In genomic region chr4:141169391-141169790, GRCh38 we compare ENCODE assay signal across 25 cellular contexts.
"Had no signal": no experiment of that assay in that cellular context is flagged by ENCODE, and none has a peak within 500 bp of the region (broad histone marks: within the 10 kb centered on the region; RNA-seq: fewer than 3 reads in every experiment).

No MANE protein-coding gene starts in this region.

- H3K9me3 ChIP-seq: MG63, SJSA1 had no signal

- H3K36me3 ChIP-seq: MG63, SJSA1 had no signal

- DNase-seq: IMR-90, Karpas-422, KG1, MG63, NCI-H1092, NCI-H1105 treated with DMSO at 0.1 percent for 48 hours, NCI-H1417 treated with DMSO at 0.1 percent for 48 hours, NCI-H146, NCI-H1694 treated with DMSO at 0.1 percent for 48 hours, NCI-H2029, NCI-H2081 treated with DMSO at 0.1 percent for 48 hours, NCI-H2171, NCI-H226, NCI-H446, NCI-H510A, NCI-H524 treated with DMSO at 0.1 percent for 48 hours, NCI-H69, NCI-H774, Right ventricle myocardium superior, RPMI8226, SIG-M5 had no signal

- H3K27me3 ChIP-seq: MG63, SJSA1 had no signal

- H3K27ac ChIP-seq: SJSA1, SK-N-MC had no signal

- FAIRE-seq: HepG2, RCC 7860 had no signal

- H3K4me1 ChIP-seq: SJSA1 had no signal

- H3K4me3 ChIP-seq: MG63, SJSA1, SK-N-MC had no signal
